ENCODE assay signal across 24 cellular contexts in the genomic region with DNA sequence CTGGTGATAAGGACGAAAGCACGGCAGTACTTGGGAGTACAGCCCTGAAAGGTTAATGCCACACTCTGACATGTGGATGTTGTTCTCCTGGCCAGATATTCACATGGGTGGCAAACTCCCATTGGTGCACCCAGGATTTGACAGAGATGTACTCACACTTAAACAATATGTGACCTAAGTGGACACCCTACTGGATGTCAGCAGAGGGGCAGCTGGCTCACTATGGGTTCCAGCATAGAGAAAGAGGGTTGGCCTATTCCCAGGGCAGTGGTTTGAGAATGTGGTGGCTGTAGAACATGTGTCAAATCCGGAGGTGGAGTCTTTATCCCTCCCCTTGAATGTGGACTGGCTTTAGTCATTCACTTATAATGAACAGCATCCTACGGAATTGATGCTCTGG.
A peak's percentile ranks its signal among the peaks of the same experiment; 100 is the strongest.
DNase-seq lines count a peak whose midpoint lies in the region; ATAC-seq, FAIRE-seq and TF ChIP-seq lines count a peak whose summit lies in the region.
"Had no signal": no experiment of that assay in that cellular context is flagged by ENCODE, and none has a peak within 500 bp of the region (broad histone marks: within the 10 kb centered on the region; RNA-seq: fewer than 3 reads in every experiment).

No MANE protein-coding gene starts in this region.

- DNase-seq in HepG2 (ENCODE audit: low spot score) (no peak), right lobe of liver (no peak), RPMI7951 (ENCODE audit: low read depth) (peak; percentile 76), astrocyte (ENCODE audit: low read depth) (peak; percentile 58), endothelial cell (ENCODE audit: low spot score) (no peak), epidermal melanocyte (ENCODE audit: insufficient read length, low spot score) (no peak), EL (no peak)
- DNase-seq: AML-193; Caco-2; Calu3; CD4-positive, alpha-beta T cell; CD8-positive, alpha-beta T cell; DMS79 treated with DMSO at 0.1 percent for 48 hours; GDM1 had no signal

- H3K36me3 Mint-ChIP-seq in astrocyte (ENCODE audit: low read depth, unreplicated experiment) (no peaks in the 10 kb centered on the region), endothelial cell (ENCODE audit: low read depth, unreplicated experiment) (no peaks in the 10 kb centered on the region)
- H3K36me3 Mint-ChIP-seq: CD8-positive, alpha-beta T cell had no signal

- TF ChIP-seq RAD21 in HepG2 (CRISPR knock-in tag; IDR thresholded peaks at IDR 0.05), result no peak

- TF ChIP-seq POLR2A in HepG2 (IDR thresholded peaks at IDR 0.05; ENCODE audit: insufficient read depth in 1 of 2, low read depth in 2 of 2, low read length in 2 of 2) (no peak), right lobe of liver (IDR thresholded peaks at IDR 0.05) (no peak)

- peaks cover 5% of the 10 kb centered on the region for H3K27me3 Mint-ChIP-seq in astrocyte (ENCODE audit: low read depth, unreplicated experiment)
- peaks cover 1% of the 10 kb centered on the region for H3K27me3 Mint-ChIP-seq in endothelial cell (ENCODE audit: unreplicated experiment)
- H3K27me3 Mint-ChIP-seq: B cell had no signal

- H4K20me1 ChIP-seq in HepG2 (ENCODE audit: insufficient read depth, low read length), result no peaks in the 10 kb centered on the region
- H4K20me1 ChIP-seq in astrocyte (ENCODE audit: insufficient read depth, low read length), result no peaks in the 10 kb centered on the region
- H4K20me1 ChIP-seq: BLaER1 treated with 17β-estradiol and CSF1 and Interleukin-3, amounts not matched to agents 10 nM and 100 nM had no signal

- H3K9ac ChIP-seq in HepG2 (ENCODE audit: insufficient read depth, low read depth, low read length), result no peak overlapping the region
- no peak overlapping the region for H3K9ac ChIP-seq in astrocyte (ENCODE audit: low read length)
- H3K9ac ChIP-seq: BLaER1 treated with 17β-estradiol and CSF1 and Interleukin-3, amounts not matched to agents 10 nM and 100 nM had no signal

- in situ Hi-C loops in HepG2 (cut with HindIII; ENCODE audit: extremely low pct_ligation_motif_present, low pct_unique_long_range_greater_than_20kb), result no loop called here

- H3K27ac Mint-ChIP-seq in astrocyte (ENCODE audit: unreplicated experiment) (no peak overlapping the region), endothelial cell (ENCODE audit: unreplicated experiment) (peak overlapping the region; percentile 88)
- H3K27ac Mint-ChIP-seq: B cell; CD4-positive, alpha-beta T cell; CD8-positive, alpha-beta T cell had no signal

- 14% methylated on average over 4 of the region's 4 CpGs for WGBS in HepG2 (ENCODE audit: low lambda C conversion rate)
- WGBS in right lobe of liver (ENCODE audit: insufficient coverage, low coverage, low lambda C conversion rate, missing lambda C conversion rate), result 32% methylated on average over 4 of the region's 4 CpGs

- H3K9me3 ChIP-seq in HepG2 (ENCODE audit: low read length) (no peaks in the 10 kb centered on the region), right lobe of liver (no peaks in the 10 kb centered on the region), astrocyte (ENCODE audit: insufficient read depth, low read depth, low read length) (no peaks in the 10 kb centered on the region)
- H3K9me3 ChIP-seq: A549 had no signal

- H3K4me3 Mint-ChIP-seq in astrocyte (ENCODE audit: unreplicated experiment) (no peak overlapping the region), endothelial cell (ENCODE audit: unreplicated experiment) (no peak overlapping the region)
- H3K4me3 Mint-ChIP-seq: B cell; CD4-positive, alpha-beta T cell; CD8-positive, alpha-beta T cell had no signal

- FAIRE-seq in HepG2 (lab: Jason Lieb, UNC), result no peak
- FAIRE-seq in astrocyte (lab: Jason Lieb, UNC), result no peak
- FAIRE-seq: A549, D721Med, GM12878, GM12892, GM18507 had no signal

- peaks cover 6% of the 10 kb centered on the region for H3K9me3 Mint-ChIP-seq in astrocyte (ENCODE audit: unreplicated experiment)
- no peaks in the 10 kb centered on the region for H3K9me3 Mint-ChIP-seq in endothelial cell (ENCODE audit: unreplicated experiment)
- H3K9me3 Mint-ChIP-seq: CD4-positive, alpha-beta T cell; CD8-positive, alpha-beta T cell had no signal

- H3K27ac ChIP-seq in HepG2 (ENCODE audit: extremely low read length, insufficient read depth, low read length) (no peak overlapping the region), right lobe of liver (no peak overlapping the region), astrocyte (ENCODE audit: low read depth, low read length) (no peak overlapping the region)
- H3K27ac ChIP-seq: 22Rv1; A549; BLaER1 treated with 17β-estradiol and CSF1 and Interleukin-3, amounts not matched to agents 10 nM and 100 nM; C4-2B had no signal

- TF ChIP-seq EP300 in HepG2 (IDR thresholded peaks at IDR 0.05; ENCODE audit: low read depth in 2 of 2, low read length in 2 of 2) (no peak), HepG2 (CRISPR knock-in tag; IDR thresholded peaks at IDR 0.05; ENCODE audit: borderline replicate concordance) (no peak)

- TF ChIP-seq CTCF in HepG2 (CRISPR knock-in tag; IDR thresholded peaks at IDR 0.05) (no peak), right lobe of liver (IDR thresholded peaks at IDR 0.05) (no peak), astrocyte (IDR thresholded peaks at IDR 0.05; ENCODE audit: insufficient read depth, low read depth, low read length) (no peak), endothelial cell (IDR thresholded peaks at IDR 0.05; ENCODE audit: unreplicated experiment) (no peak)

- H3K4me2 ChIP-seq in HepG2 (ENCODE audit: low read depth, low read length), result no peak overlapping the region
- no peak overlapping the region for H3K4me2 ChIP-seq in astrocyte (ENCODE audit: low read length)
- H3K4me2 ChIP-seq: A549 had no signal

- intact Hi-C loops in HepG2 (cut with micrococcal nuclease; ENCODE audit: unreplicated experiment) (no loop called here), right lobe of liver (cut with DNase I) (no loop called here)

- no TSS peak for BruUV-seq in HepG2 (replicated peaks; lab: Mats Ljungman, UMichigan)

- H3K4me3 ChIP-seq in HepG2 (replicated peaks in 1 of 3; ENCODE audit: insufficient read depth in 1 of 3, low read depth in 2 of 3, low read length in 3 of 3) (no peak overlapping the region), right lobe of liver (no peak overlapping the region), astrocyte (ENCODE audit: insufficient read depth, low read depth, low read length) (no peak overlapping the region)
- H3K4me3 ChIP-seq: A549; BLaER1 treated with 17β-estradiol and CSF1 and Interleukin-3, amounts not matched to agents 10 nM and 100 nM; GM12878 had no signal

- no peak overlapping the region for H2AFZ ChIP-seq in HepG2 (ENCODE audit: low read length)
- no peak overlapping the region for H2AFZ ChIP-seq in astrocyte (ENCODE audit: low read depth, low read length)

- H3K79me2 ChIP-seq in HepG2 (ENCODE audit: insufficient read depth, low read length), result no peaks in the 10 kb centered on the region
- no peaks in the 10 kb centered on the region for H3K79me2 ChIP-seq in astrocyte (ENCODE audit: insufficient read depth, low read length)

- H3K4me1 Mint-ChIP-seq in astrocyte (ENCODE audit: low read depth, unreplicated experiment) (no peaks in the 10 kb centered on the region), endothelial cell (ENCODE audit: unreplicated experiment) (peaks cover 17% of the 10 kb centered on the region)
- H3K4me1 Mint-ChIP-seq: B cell had no signal

- CTCF ChIA-PET in HepG2 (lab: Yijun Ruan, JAX; ENCODE audit: low intra/inter-chr PET ratio, low total read pairs), result no interaction called here

- H3K4me1 ChIP-seq in HepG2 (ENCODE audit: insufficient read depth, low read length) (no peaks in the 10 kb centered on the region), right lobe of liver (no peaks in the 10 kb centered on the region), astrocyte (ENCODE audit: insufficient read depth, low read length) (no peaks in the 10 kb centered on the region)
- H3K4me1 ChIP-seq: A549 had no signal

- H3K27me3 ChIP-seq in HepG2 (ENCODE audit: control insufficient read depth in 1 of 2, insufficient read depth in 2 of 2, low read length in 2 of 2) (no peaks in the 10 kb centered on the region), right lobe of liver (no peaks in the 10 kb centered on the region), astrocyte (ENCODE audit: insufficient read depth, low read length) (no peaks in the 10 kb centered on the region)
- H3K27me3 ChIP-seq: BLaER1 treated with 17β-estradiol and CSF1 and Interleukin-3, amounts not matched to agents 10 nM and 100 nM had no signal

- H3K36me3 ChIP-seq in HepG2 (replicated peaks in 1 of 2; ENCODE audit: control insufficient read depth in 1 of 2, insufficient read depth in 2 of 2, low read length in 2 of 2), result no peaks in the 10 kb centered on the region
- no peaks in the 10 kb centered on the region for H3K36me3 ChIP-seq in right lobe of liver
- H3K36me3 ChIP-seq in astrocyte (ENCODE audit: insufficient read depth, low read length), result no peaks in the 10 kb centered on the region
- H3K36me3 ChIP-seq: BLaER1 treated with 17β-estradiol and CSF1 and Interleukin-3, amounts not matched to agents 10 nM and 100 nM had no signal

- POLR2A ChIA-PET in HepG2 (lab: Yijun Ruan, JAX), result no interaction called here

- ATAC-seq in HepG2, result no peak
- no peak for ATAC-seq in right lobe of liver
- ATAC-seq in HG03354 (IDR thresholded peaks at IDR 0.05; ENCODE audit: poor library complexity, severe bottlenecking, unreplicated experiment), result no peak
- ATAC-seq: A549; CD8-positive, alpha-beta T cell; GM12878 had no signal

TF ChIP-seq in HepG2, 621 proteins besides CTCF, POLR2A, EP300 and RAD21:
- TF ChIP-seq, protein P1, sequence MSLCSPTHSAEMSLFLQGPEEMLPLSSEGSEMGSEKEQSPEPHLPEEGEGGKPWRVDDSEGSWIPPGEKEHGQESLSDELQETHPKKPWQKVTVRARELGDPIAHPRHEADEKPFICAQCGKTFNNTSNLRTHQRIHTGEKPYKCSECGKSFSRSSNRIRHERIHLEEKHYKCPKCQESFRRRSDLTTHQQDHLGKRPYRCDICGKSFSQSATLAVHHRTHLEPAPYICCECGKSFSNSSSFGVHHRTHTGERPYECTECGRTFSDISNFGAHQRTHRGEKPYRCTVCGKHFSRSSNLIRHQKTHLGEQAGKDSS (CRISPR knock-in tag; IDR thresholded peaks at IDR 0.05; ENCODE audit: borderline replicate concordance, low read depth), result no peak
- 0 out of 2 replicates have a peak, but pooled peaks have one; percentile 41 for TF ChIP-seq MNT (IDR thresholded peaks at IDR 0.05)

Comparison
In these comparisons a context has a peak if more than half of its experiments do, and no peak if none do; other contexts are left out.
1. DNase-seq: peak in RPMI7951 (single experiment) and astrocyte (single experiment); none in HepG2 (single experiment), right lobe of liver (0 of 3), endothelial cell (single experiment), epidermal melanocyte (single experiment) and EL (single experiment).